ENCODE assay signal across 1 cellular context in the genomic region with DNA sequence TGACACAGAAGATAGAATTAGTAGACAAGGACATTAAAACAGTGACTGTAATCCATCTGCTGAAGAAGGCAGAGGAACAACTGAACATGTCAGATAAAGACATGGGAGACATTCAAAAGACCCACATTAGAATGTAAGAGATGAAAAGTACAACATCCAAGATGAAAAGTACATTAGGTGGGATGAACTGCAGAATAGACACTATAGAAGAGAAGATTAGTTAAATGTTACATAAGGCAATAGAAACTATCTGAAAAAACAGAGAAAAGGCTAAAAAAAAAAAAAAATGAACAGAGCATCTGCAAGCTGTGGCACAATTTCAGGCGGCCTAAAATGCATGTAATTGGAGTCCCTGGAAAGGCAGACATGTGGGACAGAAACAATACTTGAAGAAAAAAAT.
TF ChIP-seq lines count a peak whose summit lies in the region.

No MANE protein-coding gene starts in this region.

TF ChIP-seq in HepG2, 621 proteins besides CTCF, POLR2A, EP300 and RAD21:
- TF ChIP-seq, protein P1, sequence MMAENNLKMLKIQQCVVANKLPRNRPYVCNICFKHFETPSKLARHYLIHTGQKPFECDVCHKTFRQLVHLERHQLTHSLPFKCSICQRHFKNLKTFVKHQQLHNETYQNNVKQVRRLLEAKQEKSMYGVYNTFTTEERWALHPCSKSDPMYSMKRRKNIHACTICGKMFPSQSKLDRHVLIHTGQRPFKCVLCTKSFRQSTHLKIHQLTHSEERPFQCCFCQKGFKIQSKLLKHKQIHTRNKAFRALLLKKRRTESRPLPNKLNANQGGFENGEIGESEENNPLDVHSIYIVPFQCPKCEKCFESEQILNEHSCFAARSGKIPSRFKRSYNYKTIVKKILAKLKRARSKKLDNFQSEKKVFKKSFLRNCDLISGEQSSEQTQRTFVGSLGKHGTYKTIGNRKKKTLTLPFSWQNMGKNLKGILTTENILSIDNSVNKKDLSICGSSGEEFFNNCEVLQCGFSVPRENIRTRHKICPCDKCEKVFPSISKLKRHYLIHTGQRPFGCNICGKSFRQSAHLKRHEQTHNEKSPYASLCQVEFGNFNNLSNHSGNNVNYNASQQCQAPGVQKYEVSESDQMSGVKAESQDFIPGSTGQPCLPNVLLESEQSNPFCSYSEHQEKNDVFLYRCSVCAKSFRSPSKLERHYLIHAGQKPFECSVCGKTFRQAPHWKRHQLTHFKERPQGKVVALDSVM (CRISPR knock-in tag; IDR thresholded peaks at IDR 0.05) = no peak
- TF ChIP-seq, protein P2, sequence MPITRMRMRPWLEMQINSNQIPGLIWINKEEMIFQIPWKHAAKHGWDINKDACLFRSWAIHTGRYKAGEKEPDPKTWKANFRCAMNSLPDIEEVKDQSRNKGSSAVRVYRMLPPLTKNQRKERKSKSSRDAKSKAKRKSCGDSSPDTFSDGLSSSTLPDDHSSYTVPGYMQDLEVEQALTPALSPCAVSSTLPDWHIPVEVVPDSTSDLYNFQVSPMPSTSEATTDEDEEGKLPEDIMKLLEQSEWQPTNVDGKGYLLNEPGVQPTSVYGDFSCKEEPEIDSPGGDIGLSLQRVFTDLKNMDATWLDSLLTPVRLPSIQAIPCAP (CRISPR knock-in tag; IDR thresholded peaks at IDR 0.05; ENCODE audit: low read depth) = no peak
- no peak for TF ChIP-seq ELF4 (CRISPR knock-in tag; IDR thresholded peaks at IDR 0.05; ENCODE audit: borderline replicate concordance)
- no peak for TF ChIP-seq RELA (CRISPR knock-in tag; IDR thresholded peaks at IDR 0.05)
- TF ChIP-seq, protein P3, sequence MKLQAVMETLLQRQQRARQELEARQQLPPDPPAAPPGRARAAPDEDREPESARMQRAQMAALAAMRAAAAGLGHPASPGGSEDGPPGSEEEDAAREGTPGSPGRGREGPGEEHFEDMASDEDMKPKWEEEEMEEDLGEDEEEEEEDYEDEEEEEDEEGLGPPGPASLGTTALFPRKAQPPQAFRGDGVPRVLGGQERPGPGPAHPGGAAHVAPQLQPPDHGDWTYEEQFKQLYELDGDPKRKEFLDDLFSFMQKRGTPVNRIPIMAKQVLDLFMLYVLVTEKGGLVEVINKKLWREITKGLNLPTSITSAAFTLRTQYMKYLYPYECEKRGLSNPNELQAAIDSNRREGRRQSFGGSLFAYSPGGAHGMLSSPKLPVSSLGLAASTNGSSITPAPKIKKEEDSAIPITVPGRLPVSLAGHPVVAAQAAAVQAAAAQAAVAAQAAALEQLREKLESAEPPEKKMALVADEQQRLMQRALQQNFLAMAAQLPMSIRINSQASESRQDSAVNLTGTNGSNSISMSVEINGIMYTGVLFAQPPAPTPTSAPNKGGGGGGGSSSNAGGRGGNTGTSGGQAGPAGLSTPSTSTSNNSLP (IDR thresholded peaks at IDR 0.05; ENCODE audit: low read depth, low read length) = no peak
- no peak for TF ChIP-seq RFXANK (CRISPR knock-in tag; IDR thresholded peaks at IDR 0.05)
- no peak for TF ChIP-seq RFX3 (CRISPR knock-in tag; IDR thresholded peaks at IDR 0.05)
- TF ChIP-seq, protein P4, sequence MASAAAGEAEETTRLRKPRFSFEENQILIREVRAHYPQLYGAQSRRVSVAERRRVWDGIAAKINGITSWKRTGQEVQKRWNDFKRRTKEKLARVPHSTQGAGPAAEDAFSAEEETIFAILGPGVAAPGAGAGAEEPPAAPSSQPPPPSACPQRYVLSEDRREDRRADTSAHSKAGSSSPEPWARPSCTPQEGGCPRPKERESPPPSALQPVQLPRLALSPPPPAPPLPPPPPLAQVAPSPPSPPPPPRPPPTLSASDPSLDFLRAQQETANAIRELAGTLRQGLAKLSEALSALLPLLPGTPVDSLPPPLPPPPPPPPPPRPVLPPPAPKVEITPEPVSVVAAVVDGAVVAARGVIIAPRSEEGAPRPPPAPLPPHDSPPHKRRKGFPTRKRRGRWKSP (CRISPR knock-in tag; IDR thresholded peaks at IDR 0.05) = no peak
- TF ChIP-seq, protein P5, sequence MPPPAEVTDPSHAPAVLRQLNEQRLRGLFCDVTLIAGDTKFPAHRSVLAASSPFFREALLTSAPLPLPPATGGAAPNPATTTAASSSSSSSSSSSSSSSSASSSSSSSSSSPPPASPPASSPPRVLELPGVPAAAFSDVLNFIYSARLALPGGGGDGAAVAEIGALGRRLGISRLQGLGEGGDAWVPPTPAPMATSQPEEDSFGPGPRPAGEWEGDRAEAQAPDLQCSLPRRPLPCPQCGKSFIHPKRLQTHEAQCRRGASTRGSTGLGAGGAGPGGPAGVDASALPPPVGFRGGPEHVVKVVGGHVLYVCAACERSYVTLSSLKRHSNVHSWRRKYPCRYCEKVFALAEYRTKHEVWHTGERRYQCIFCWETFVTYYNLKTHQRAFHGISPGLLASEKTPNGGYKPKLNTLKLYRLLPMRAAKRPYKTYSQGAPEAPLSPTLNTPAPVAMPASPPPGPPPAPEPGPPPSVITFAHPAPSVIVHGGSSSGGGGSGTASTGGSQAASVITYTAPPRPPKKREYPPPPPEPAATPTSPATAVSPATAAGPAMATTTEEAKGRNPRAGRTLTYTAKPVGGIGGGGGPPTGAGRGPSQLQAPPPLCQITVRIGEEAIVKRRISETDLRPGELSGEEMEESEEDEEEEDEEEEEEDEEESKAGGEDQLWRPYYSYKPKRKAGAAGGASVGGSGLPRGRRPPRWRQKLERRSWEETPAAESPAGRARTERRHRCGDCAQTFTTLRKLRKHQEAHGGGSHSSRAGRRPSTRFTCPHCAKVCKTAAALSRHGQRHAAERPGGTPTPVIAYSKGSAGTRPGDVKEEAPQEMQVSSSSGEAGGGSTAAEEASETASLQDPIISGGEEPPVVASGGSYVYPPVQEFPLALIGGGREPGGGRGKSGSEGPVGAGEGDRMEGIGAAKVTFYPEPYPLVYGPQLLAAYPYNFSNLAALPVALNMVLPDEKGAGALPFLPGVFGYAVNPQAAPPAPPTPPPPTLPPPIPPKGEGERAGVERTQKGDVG (CRISPR knock-in tag; IDR thresholded peaks at IDR 0.05; ENCODE audit: borderline replicate concordance) = no peak
- TF ChIP-seq, protein P6, sequence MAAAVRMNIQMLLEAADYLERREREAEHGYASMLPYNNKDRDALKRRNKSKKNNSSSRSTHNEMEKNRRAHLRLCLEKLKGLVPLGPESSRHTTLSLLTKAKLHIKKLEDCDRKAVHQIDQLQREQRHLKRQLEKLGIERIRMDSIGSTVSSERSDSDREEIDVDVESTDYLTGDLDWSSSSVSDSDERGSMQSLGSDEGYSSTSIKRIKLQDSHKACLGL (CRISPR knock-in tag; IDR thresholded peaks at IDR 0.05) = no peak
